In the genomic region with DNA sequence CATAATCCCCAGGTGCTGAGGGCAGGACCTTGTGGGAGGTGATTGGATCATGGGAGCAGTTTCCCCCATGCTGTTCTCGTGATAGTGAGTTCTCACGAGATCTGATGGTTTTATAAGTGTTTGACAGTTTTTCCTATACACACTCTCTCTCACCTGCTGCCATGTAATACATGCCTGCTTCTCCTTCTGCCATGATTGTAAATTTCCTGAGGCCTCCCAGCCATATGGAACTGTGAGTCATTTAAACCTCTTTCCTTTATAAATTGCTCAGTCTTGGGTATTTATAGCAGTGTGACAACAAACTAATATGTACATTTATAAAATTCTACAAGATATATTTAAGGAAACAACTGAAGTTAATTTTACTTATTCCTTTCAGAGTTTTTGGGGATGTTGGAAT, we compare ENCODE assay signal across 25 cellular contexts.
A peak's percentile ranks its signal among the peaks of the same experiment; 100 is the strongest.
DNase-seq lines count a peak whose midpoint lies in the region; ATAC-seq, FAIRE-seq and TF ChIP-seq lines count a peak whose summit lies in the region.
"Had no signal": no experiment of that assay in that cellular context is flagged by ENCODE, and none has a peak within 500 bp of the region (broad histone marks: within the 10 kb centered on the region; RNA-seq: fewer than 3 reads in every experiment).

No MANE protein-coding gene starts in this region.

- DNase-seq in HT1080 (ENCODE audit: low read depth): peak; percentile 20
- no peak for DNase-seq in PC-3
- DNase-seq in endothelial cell of umbilical vein (ENCODE audit: low read depth, low spot score): peak; percentile 59
- no peak for DNase-seq in osteocyte (ENCODE audit: extremely low spot score, unreplicated experiment)
- DNase-seq in HuH-7 (ENCODE audit: low spot score): no peak
- DNase-seq in activated naive CD4-positive, alpha-beta T cell (lab: John Stamatoyannopoulos, UW): no peak
- no peak for DNase-seq in activated naive CD4-positive, alpha-beta T cell treated with anti-CD3 and anti-CD28 coated beads, Interleukin-2, amount 50 U/mL, for 72 hours (ENCODE audit: low spot score in 2 of 2)
- DNase-seq: Caco-2; CD8-positive, alpha-beta T cell; GDM1; GM23248; H7; NCI-H1092; NCI-H1436; NCI-H187; NCI-H2081 treated with DMSO at 0.1 percent for 48 hours; NCI-H446 treated with DMSO at 0.1 percent for 48 hours; NCI-H526; SHP77 treated with DMSO at 0.1 percent for 48 hours had no signal

- H3F3A ChIP-seq in PC-3 (ENCODE audit: low read length, unreplicated experiment): no peaks in the 10 kb centered on the region

- TF ChIP-seq POLR2A in endothelial cell of umbilical vein (IDR thresholded peaks at IDR 0.05; ENCODE audit: low read depth, low read length): no peak

- H3K4me3 Mint-ChIP-seq in osteocyte (ENCODE audit: unreplicated experiment): no peak overlapping the region
- H3K4me3 Mint-ChIP-seq: B cell; CD8-positive, alpha-beta T cell had no signal

- ATAC-seq in PC-3: peak; percentile 60
- no peak for ATAC-seq in activated naive CD4-positive, alpha-beta T cell treated with anti-CD3 and anti-CD28 coated beads, Interleukin-2, amount 50 U/mL, for 72 hours
- ATAC-seq: CD8-positive, alpha-beta T cell; GM12878; Panc1 had no signal

- CTCF ChIA-PET in PC-3 (lab: Charles Lee): no interaction called here
- CTCF ChIA-PET in endothelial cell of umbilical vein (lab: Charles Lee): no interaction called here

- TF ChIP-seq CTCF in PC-3 (conservative IDR thresholded peaks at IDR 0.05; ENCODE audit: low read depth, low read length) (no peak), endothelial cell of umbilical vein (IDR thresholded peaks at IDR 0.05; ENCODE audit: extremely low read depth in 1 of 2, insufficient read depth in 1 of 2, low read depth in 1 of 2, low read length in 2 of 2) (no peak), osteocyte (IDR thresholded peaks at IDR 0.05) (no peak)

- H3K27me3 ChIP-seq in PC-3 (ENCODE audit: low read length) (no peaks in the 10 kb centered on the region), endothelial cell of umbilical vein (ENCODE audit: control insufficient read depth in 2 of 2, insufficient read depth in 2 of 2, low read length in 2 of 2) (no peaks in the 10 kb centered on the region)

- no TSS peak for BruUV-seq in PC-3 (replicated peaks; lab: Mats Ljungman, UMichigan)
- BruUV-seq in endothelial cell of umbilical vein (replicated peaks; lab: Mats Ljungman, UMichigan): no TSS peak

- H3K9me3 ChIP-seq in PC-3 (ENCODE audit: low read length): no peaks in the 10 kb centered on the region
- no peaks in the 10 kb centered on the region for H3K9me3 ChIP-seq in endothelial cell of umbilical vein (replicated peaks; ENCODE audit: control insufficient read depth, insufficient read depth, low read length)
- H3K9me3 ChIP-seq: Caco-2 had no signal

- no peak overlapping the region for H3K4me2 ChIP-seq in PC-3 (ENCODE audit: low read length)
- no peak overlapping the region for H3K4me2 ChIP-seq in endothelial cell of umbilical vein (ENCODE audit: insufficient read depth, low read length)

- peaks cover 25% of the 10 kb centered on the region for H3K4me1 Mint-ChIP-seq in osteocyte (ENCODE audit: unreplicated experiment)

- H3K79me2 ChIP-seq in PC-3 (ENCODE audit: low read length) (no peaks in the 10 kb centered on the region), endothelial cell of umbilical vein (ENCODE audit: control insufficient read depth, insufficient read depth, low read length) (no peaks in the 10 kb centered on the region)

- H3K36me3 Mint-ChIP-seq in osteocyte (ENCODE audit: unreplicated experiment): peaks cover 4% of the 10 kb centered on the region
- H3K36me3 Mint-ChIP-seq in activated naive CD4-positive, alpha-beta T cell treated with anti-CD3 and anti-CD28 coated beads, Interleukin-2, amount 50 U/mL, for 72 hours: peaks cover 0 to 5% of the 10 kb centered on the region in 2 donors
- H3K36me3 Mint-ChIP-seq: CD8-positive, alpha-beta T cell had no signal

- no peaks in the 10 kb centered on the region for H3K36me3 ChIP-seq in PC-3 (ENCODE audit: low read depth, low read length)
- no peaks in the 10 kb centered on the region for H3K36me3 ChIP-seq in endothelial cell of umbilical vein (ENCODE audit: control insufficient read depth in 2 of 2, extremely low read depth in 1 of 2, insufficient read depth in 2 of 2, low read length in 2 of 2)

- intact Hi-C loops in PC-3 (cut with micrococcal nuclease) (loop anchor here (5.0 kb wide), 1 partner anchor 68 kb away; no protein-coding TSS in a partner anchor), endothelial cell of umbilical vein (cut with micrococcal nuclease) (loop anchor here (1.0 kb wide), 2 partner anchors 8 to 10 kb away; no protein-coding TSS in a partner anchor)

- POLR2A ChIA-PET in PC-3 (lab: Charles Lee; ENCODE audit: unreplicated experiment) (no interaction called here), endothelial cell of umbilical vein (lab: Charles Lee) (no interaction called here)

- H2AFZ ChIP-seq in PC-3 (ENCODE audit: low read length) (no peak overlapping the region), endothelial cell of umbilical vein (ENCODE audit: low read depth, low read length) (no peak overlapping the region)
- H2AFZ ChIP-seq: GM23248 had no signal

- H4K20me1 ChIP-seq in PC-3 (ENCODE audit: low read length) (no peaks in the 10 kb centered on the region), endothelial cell of umbilical vein (replicated peaks; ENCODE audit: control insufficient read depth, extremely low read depth, insufficient read depth, low read length) (no peaks in the 10 kb centered on the region)

- no peak for FAIRE-seq in endothelial cell of umbilical vein (lab: Jason Lieb, UNC)
- FAIRE-seq: GM12878 had no signal

- H3K27ac ChIP-seq in PC-3 (ENCODE audit: low read length) (no peak overlapping the region), endothelial cell of umbilical vein (ENCODE audit: insufficient read depth, low read depth, low read length) (peak overlapping the region; percentile 15)
- H3K27ac ChIP-seq: C4-2B, GM23248, RWPE1, SK-N-MC had no signal

- H3K27ac Mint-ChIP-seq in osteocyte (ENCODE audit: unreplicated experiment): peak overlapping the region; percentile 75
- H3K27ac Mint-ChIP-seq in activated naive CD4-positive, alpha-beta T cell treated with anti-CD3 and anti-CD28 coated beads, Interleukin-2, amount 50 U/mL, for 72 hours: no peak overlapping the region
- H3K27ac Mint-ChIP-seq: B cell; CD8-positive, alpha-beta T cell had no signal

- H3K4me1 ChIP-seq in PC-3 (ENCODE audit: insufficient read depth, low read length) (no peaks in the 10 kb centered on the region), endothelial cell of umbilical vein (ENCODE audit: control insufficient read depth, extremely low read depth, insufficient read depth, low read length) (peaks cover 55% of the 10 kb centered on the region)

- no peaks in the 10 kb centered on the region for H3K9me1 ChIP-seq in endothelial cell of umbilical vein (replicated peaks; ENCODE audit: control insufficient read depth, extremely low read depth, insufficient read depth, low read length)

- no peaks in the 10 kb centered on the region for H3K27me3 Mint-ChIP-seq in osteocyte (ENCODE audit: unreplicated experiment)

- H3K4me3 ChIP-seq in PC-3 (ENCODE audit: low read length) (no peak overlapping the region), endothelial cell of umbilical vein (replicated peaks in 1 of 3; ENCODE audit: insufficient read depth in 1 of 3, low read depth in 1 of 3, low read length in 3 of 3) (no peak overlapping the region)
- H3K4me3 ChIP-seq: GM12878, GM23248, SK-N-MC had no signal

- dilution Hi-C loops in endothelial cell of umbilical vein (cut with MboI; ENCODE audit: extremely low pct_ligation_motif_present, low sequenced_read_pairs): no loop called here

- no peaks in the 10 kb centered on the region for H3K9me2 ChIP-seq in PC-3 (replicated peaks; ENCODE audit: low read length)

- peaks cover 12% of the 10 kb centered on the region for H3K9me3 Mint-ChIP-seq in osteocyte (ENCODE audit: unreplicated experiment)
- H3K9me3 Mint-ChIP-seq in activated naive CD4-positive, alpha-beta T cell treated with anti-CD3 and anti-CD28 coated beads, Interleukin-2, amount 50 U/mL, for 72 hours: peaks cover 9 to 18% of the 10 kb centered on the region in 2 donors
- H3K9me3 Mint-ChIP-seq: CD8-positive, alpha-beta T cell had no signal

- H3K9ac ChIP-seq in PC-3 (ENCODE audit: low read length): no peak overlapping the region
- no peak overlapping the region for H3K9ac ChIP-seq in endothelial cell of umbilical vein (replicated peaks; ENCODE audit: extremely low read depth, insufficient read depth, low read length)
- H3K9ac ChIP-seq: GM23248 had no signal

TF ChIP-seq in endothelial cell of umbilical vein, 7 proteins besides CTCF, POLR2A, EP300 and RAD21:
- TF ChIP-seq JUN (IDR thresholded peaks at IDR 0.05; ENCODE audit: borderline replicate concordance, insufficient read depth, insufficient read length, low read depth): no peak
- peak; percentile 48 for TF ChIP-seq FOS (IDR thresholded peaks at IDR 0.05; ENCODE audit: borderline replicate concordance, insufficient read depth, low read length)
TF ChIP-seq in endothelial cell of umbilical vein: peak in this region for 1.

Comparison
In these comparisons a context has a peak if more than half of its experiments do, and no peak if none do; other contexts are left out.
1. DNase-seq: peak in HT1080 (single experiment) and endothelial cell of umbilical vein (single experiment); none in PC-3 (single experiment), osteocyte (single experiment), HuH-7 (single experiment), activated naive CD4-positive, alpha-beta T cell (0 of 4) and activated naive CD4-positive, alpha-beta T cell treated with anti-CD3 and anti-CD28 coated beads, Interleukin-2, amount 50 U/mL, for 72 hours (0 of 2).